ENCODE assay signal across 10 cellular contexts in genomic region chr1:178134061-178134460, GRCh38. TPM values are rescaled to one million over a fixed set of nuclear protein-coding genes. Genes with fewer than 3 reads are reported as not detected.
DNase-seq lines count a peak whose midpoint lies in the region; TF ChIP-seq lines count a peak whose summit lies in the region.
"Had no signal": no experiment of that assay in that cellular context is flagged by ENCODE, and none has a peak within 500 bp of the region (broad histone marks: within the 10 kb centered on the region; RNA-seq: fewer than 3 reads in every experiment).

No MANE protein-coding gene starts in this region.

- no peaks in the 10 kb centered on the region for H3K9me3 Mint-ChIP-seq in type B pancreatic cell
- H3K9me3 Mint-ChIP-seq in mesothelial cell of epicardium = peaks cover 3% of the 10 kb centered on the region
- H3K9me3 Mint-ChIP-seq: neural progenitor cell had no signal

- H3K9me2 ChIP-seq in SK-N-SH = no peaks in the 10 kb centered on the region

- H3K36me3 Mint-ChIP-seq in type B pancreatic cell = peaks cover 4% of the 10 kb centered on the region
- peaks cover 6% of the 10 kb centered on the region for H3K36me3 Mint-ChIP-seq in mesothelial cell of epicardium

- TF ChIP-seq RAD21 in SK-N-SH (IDR thresholded peaks at IDR 0.05; ENCODE audit: low read length) = no peak

- no peaks in the 10 kb centered on the region for H4K20me1 ChIP-seq in SK-N-SH (ENCODE audit: insufficient read depth)

- WGBS in SK-N-SH (ENCODE audit: low lambda C conversion rate) = 97% methylated on average over 2 of the region's 2 CpGs

- no peaks in the 10 kb centered on the region for H3K27me3 ChIP-seq in SK-N-SH (ENCODE audit: insufficient read depth)
- H3K27me3 ChIP-seq: neural progenitor cell had no signal

- TF ChIP-seq CTCF in HFF-Myc (IDR thresholded peaks at IDR 0.05; ENCODE audit: low read depth, low read length, missing control alignments) = no peak
- TF ChIP-seq CTCF in SK-N-SH (IDR thresholded peaks at IDR 0.05) = no peak
- no peak for TF ChIP-seq CTCF in type B pancreatic cell (conservative IDR thresholded peaks at IDR 0.05)
- no peak for TF ChIP-seq CTCF in mesothelial cell of epicardium (IDR thresholded peaks at IDR 0.05; ENCODE audit: unreplicated experiment)

- no peak overlapping the region for H3K9ac ChIP-seq in SK-N-SH
- H3K9ac ChIP-seq: neural progenitor cell had no signal

- no peak overlapping the region for H3K4me3 ChIP-seq in HFF-Myc (replicated peaks; ENCODE audit: low read depth, low read length)
- no peak overlapping the region for H3K4me3 ChIP-seq in SK-N-SH (ENCODE audit: low read depth in 2 of 2, low read length in 1 of 2)
- H3K4me3 ChIP-seq: neural progenitor cell had no signal

- peaks cover 37% of the 10 kb centered on the region; the same call in 1 of the 2 replicates for H3K79me2 ChIP-seq in SK-N-SH (ENCODE audit: insufficient read depth)

- DNase-seq in HFF-Myc (ENCODE audit: extremely low read depth, low read depth) (peak; percentile 10), SK-N-SH (no peak), fibroblast of the conjunctiva (ENCODE audit: low read depth) (peak; percentile 61), putamen (ENCODE audit: low spot score) (peak; percentile 30), NCI-H2081 treated with DMSO at 0.1 percent for 48 hours (lab: John Stamatoyannopoulos, UW) (no peak), type B pancreatic cell (ENCODE audit: extremely low spot score, unreplicated experiment) (no peak), mesothelial cell of epicardium (ENCODE audit: low spot score in 2 of 2, unreplicated experiment in 2 of 2) (no peak)
- DNase-seq in activated naive CD4-positive, alpha-beta T cell (lab: John Stamatoyannopoulos, UW) = no peak
- DNase-seq: SHP77 had no signal

- no peak for TF ChIP-seq EP300 in SK-N-SH (IDR thresholded peaks at IDR 0.05; ENCODE audit: borderline replicate concordance in 1 of 2, low read depth in 1 of 2, low read length in 1 of 2)

- peak overlapping the region in 1 of 2 experiments; percentile 24; a peak in 1 of 4 replicates for H3K27ac ChIP-seq in SK-N-SH (ENCODE audit: low read depth in 2 of 2, low read length in 1 of 2)

- H2AFZ ChIP-seq in SK-N-SH (ENCODE audit: low read depth) = no peak overlapping the region
- H2AFZ ChIP-seq: neural progenitor cell had no signal

- CTCF ChIA-PET in SK-N-SH (lab: Yijun Ruan, JAX) = no interaction called here

- H3K4me2 ChIP-seq in SK-N-SH = no peak overlapping the region
- H3K4me2 ChIP-seq: neural progenitor cell had no signal

- H3K4me1 Mint-ChIP-seq in type B pancreatic cell (ENCODE audit: unreplicated experiment) (peaks cover 10% of the 10 kb centered on the region), mesothelial cell of epicardium (peaks cover 17% of the 10 kb centered on the region)
- H3K4me1 Mint-ChIP-seq: neural progenitor cell had no signal

- H3K27me3 Mint-ChIP-seq in type B pancreatic cell = no peaks in the 10 kb centered on the region
- no peaks in the 10 kb centered on the region for H3K27me3 Mint-ChIP-seq in mesothelial cell of epicardium (ENCODE audit: low read depth)

- no peaks in the 10 kb centered on the region for H3K36me3 ChIP-seq in SK-N-SH (replicated peaks in 1 of 2; ENCODE audit: control insufficient read depth in 1 of 2, insufficient read depth in 2 of 2, low read length in 1 of 2)
- H3K36me3 ChIP-seq: neural progenitor cell had no signal

- H3F3A ChIP-seq in SK-N-SH (replicated peaks; ENCODE audit: insufficient read depth) = peaks cover 3% of the 10 kb centered on the region

- no peak overlapping the region for H3K27ac Mint-ChIP-seq in type B pancreatic cell
- H3K27ac Mint-ChIP-seq in mesothelial cell of epicardium = no peak overlapping the region

- no peaks in the 10 kb centered on the region for H3K9me3 ChIP-seq in SK-N-SH

- POLR2A ChIA-PET in SK-N-SH (lab: Yijun Ruan, JAX) = no interaction called here

- no peaks in the 10 kb centered on the region; a peak in 2 of 4 replicates for H3K4me1 ChIP-seq in SK-N-SH (ENCODE audit: control insufficient read depth in 1 of 2, insufficient read depth in 2 of 2, low read depth in 1 of 2, low read length in 1 of 2)
- H3K4me1 ChIP-seq: neural progenitor cell had no signal

- H3K4me3 Mint-ChIP-seq in type B pancreatic cell (no peak overlapping the region), mesothelial cell of epicardium (no peak overlapping the region)
- H3K4me3 Mint-ChIP-seq: neural progenitor cell had no signal

TF ChIP-seq in SK-N-SH, 30 proteins besides CTCF, POLR2A, EP300 and RAD21:
- no peak for TF ChIP-seq FOXM1 (IDR thresholded peaks at IDR 0.05; ENCODE audit: low read depth)
- 0 out of 2 replicates have a peak, but pooled peaks have one; percentile 19 for TF ChIP-seq NFIC (IDR thresholded peaks at IDR 0.05; ENCODE audit: borderline replicate concordance)
- TF ChIP-seq ZBTB33 (IDR thresholded peaks at IDR 0.05; ENCODE audit: borderline replicate concordance, low read depth) = no peak
- no peak for TF ChIP-seq RFX5 (IDR thresholded peaks at IDR 0.05; ENCODE audit: low read length)

RNA-seq across cellular contexts. Expression of gene RASAL2, which starts 40.2 kb away (rescaled TPM):
- polyA plus RNA-seq in SK-N-SH (2012; rRNA removed) = 6.9 and 10.0 TPM in 2 replicates
- polyA plus RNA-seq in SK-N-SH (2012; cell fraction: cytosol; rRNA removed) = 3.6 and 4.9 TPM in 2 replicates
- polyA plus RNA-seq in SK-N-SH (2012; cell fraction: nucleus; rRNA removed) = 23.4 and 34.0 TPM in 2 replicates
- total RNA-seq in type B pancreatic cell (ENCODE audit: low replicate concordance) (21.8 and 32.6 TPM in 2 replicates), mesothelial cell of epicardium (35.0 to 35.7 TPM (median 35.5 TPM) in 3 replicates)

Comparison
In these comparisons a context has a peak if more than half of its experiments do, and no peak if none do; other contexts are left out.
1. DNase-seq: peak in HFF-Myc (single experiment), fibroblast of the conjunctiva (single experiment) and putamen (single experiment); none in SK-N-SH (single experiment), activated naive CD4-positive, alpha-beta T cell (0 of 4), NCI-H2081 treated with DMSO at 0.1 percent for 48 hours (single experiment), type B pancreatic cell (single experiment) and mesothelial cell of epicardium (0 of 2).